Comparison of ENCODE assay signal across 28 cellular contexts in genomic region chr14:54591461-54592245, GRCh38. TPM values are rescaled to one million over a fixed set of nuclear protein-coding genes. Genes with fewer than 3 reads are reported as not detected.
DNase-seq lines count a peak whose midpoint lies in the region; ATAC-seq and TF ChIP-seq lines count a peak whose summit lies in the region.
"Had no signal": no experiment of that assay in that cellular context is flagged by ENCODE, and none has a peak within 500 bp of the region (broad histone marks: within the 10 kb centered on the region; RNA-seq: fewer than 3 reads in every experiment).

No MANE protein-coding gene starts in this region.

- H3K27me3 ChIP-seq in SJSA1 (replicated peaks) (no peaks in the 10 kb centered on the region), foreskin keratinocyte (no peaks in the 10 kb centered on the region)
- H3K27me3 ChIP-seq: hepatocyte, tibial nerve had no signal

- H3K4me1 Mint-ChIP-seq in HFFc6 (ENCODE audit: low read depth) (peaks cover 93% of the 10 kb centered on the region), CD14-positive monocyte (peaks cover 2% of the 10 kb centered on the region)

- H3K36me3 Mint-ChIP-seq in HFFc6 (ENCODE audit: low read depth), result peaks cover 11% of the 10 kb centered on the region
- H3K36me3 Mint-ChIP-seq in CD14-positive monocyte, result no peaks in the 10 kb centered on the region
- H3K36me3 Mint-ChIP-seq: activated naive CD8-positive, alpha-beta T cell treated with anti-CD3 and anti-CD28 coated beads, Interleukin-2, amount 10 ng/mL, durations not matched to agents 7 days and 5 days had no signal

- H3K9me3 ChIP-seq in SJSA1 (replicated peaks), result no peaks in the 10 kb centered on the region
- H3K9me3 ChIP-seq: tibial nerve had no signal

- TF ChIP-seq CTCF in AG10803 (conservative IDR thresholded peaks at IDR 0.05; ENCODE audit: low read length) (no peak), HFFc6 (IDR thresholded peaks at IDR 0.05) (no peak), foreskin keratinocyte (conservative IDR thresholded peaks at IDR 0.05) (no peak), CD14-positive monocyte (IDR thresholded peaks at IDR 0.05) (no peak)

- H3K36me3 ChIP-seq in SJSA1, result no peaks in the 10 kb centered on the region
- H3K36me3 ChIP-seq: tibial nerve had no signal

- H3K27me3 Mint-ChIP-seq in HFFc6 (ENCODE audit: insufficient read depth) (no peaks in the 10 kb centered on the region; the same call in 1 of the 2 replicates), CD14-positive monocyte (ENCODE audit: low read depth in 3 of 3) (peaks cover 3 to 15% (median 14%) of the 10 kb centered on the region in 3 donors)
- H3K27me3 Mint-ChIP-seq: stimulated activated naive B cell treated with anti-CD40 and anti-IgM and Interleukin-4, amounts not matched to agents 10 μg/mL and 1 μg/mL and 100 μg/mL, for 72 hours had no signal

- H3K4me3 ChIP-seq in AG10803 (ENCODE audit: low read length), result no peak overlapping the region
- no peak overlapping the region for H3K4me3 ChIP-seq in SJSA1
- H3K4me3 ChIP-seq: hepatocyte, K562, SK-N-MC, tibial nerve had no signal

- intact Hi-C loops in CD14-positive monocyte (cut with micrococcal nuclease), result no loop called here

- ATAC-seq in foreskin keratinocyte (peak; percentile 88), GM19035 (IDR thresholded peaks at IDR 0.05; ENCODE audit: unreplicated experiment) (no peak)
- ATAC-seq: HCT116; K562; stimulated activated naive B cell treated with anti-CD40 and anti-IgM and Interleukin-4, amounts not matched to agents 10 μg/mL and 1 μg/mL and 100 μg/mL, for 72 hours had no signal

- H3K9me3 Mint-ChIP-seq in HFFc6, result no peaks in the 10 kb centered on the region; the same call in 1 of the 2 replicates
- peaks cover 0 to 2% (median 0%) of the 10 kb centered on the region in 7 donors for H3K9me3 Mint-ChIP-seq in CD14-positive monocyte
- H3K9me3 Mint-ChIP-seq: activated naive CD8-positive, alpha-beta T cell treated with anti-CD3 and anti-CD28 coated beads, Interleukin-2, amount 10 ng/mL, durations not matched to agents 7 days and 5 days; activated T-helper 1 cell treated with anti-CD3 and anti-CD28 coated beads, Interleukin-12 subunit alpha, Interleukin-12 subunit beta, Interleukin-2, Interleukin-4 antibody, amounts not matched to agents 30 ng/mL and 10 ng/mL and 1 ng/mL, durations not matched to agents 14 hours and 24 hours and 36 hours had no signal

- peak; percentile 53 for DNase-seq in AG10803 (ENCODE audit: low read depth)
- no peak for DNase-seq in HFFc6
- peak; percentile 39 to 46 for DNase-seq in SJSA1 (ENCODE audit: low read depth in 1 of 2, low spot score in 2 of 2)
- peak in 1 of 2 donors; percentile 86 for DNase-seq in foreskin keratinocyte
- no peak for DNase-seq in CD14-positive monocyte (ENCODE audit: low spot score)
- DNase-seq in NCI-H82 treated with DMSO at 0.1 percent for 48 hours (lab: John Stamatoyannopoulos, UW; ENCODE audit: unreplicated experiment), result no peak
- no peak for DNase-seq in HUDEP-2 (lab: John Stamatoyannopoulos, UW; ENCODE audit: unreplicated experiment in 76 of 76)
- DNase-seq: activated naive CD8-positive, alpha-beta T cell treated with anti-CD3 and anti-CD28 coated beads, Interleukin-2, amount 10 ng/mL, durations not matched to agents 7 days and 5 days; CD4-positive, CD25-positive, alpha-beta regulatory T cell; DMS79 treated with DMSO at 0.1 percent for 48 hours; kidney; NCI-H1092; NCI-H2081 treated with DMSO at 0.1 percent for 48 hours; NCI-H524; nephron progenitor cell; retina; stimulated activated CD4-positive, alpha-beta T cell treated with anti-CD3 and anti-CD28 coated beads, Interleukin-15, amount 100 ng/mL, for 24 hours; stimulated activated naive B cell treated with anti-CD40 and anti-IgM and Interleukin-4, amounts not matched to agents 10 μg/mL and 1 μg/mL and 100 μg/mL, for 72 hours; T-helper 9 cell had no signal

- H3K27ac ChIP-seq in SJSA1 (0 out of 2 replicates have a peak overlapping the region, but pooled peaks have one; percentile 13), foreskin keratinocyte (no peak overlapping the region)
- H3K27ac ChIP-seq: hepatocyte, HL-60, SK-N-MC, tibial nerve had no signal

- H3K4me3 Mint-ChIP-seq in HFFc6 (no peak overlapping the region), CD14-positive monocyte (no peak overlapping the region)
- H3K4me3 Mint-ChIP-seq: activated naive CD8-positive, alpha-beta T cell treated with anti-CD3 and anti-CD28 coated beads, Interleukin-2, amount 10 ng/mL, durations not matched to agents 7 days and 5 days; activated T-helper 1 cell treated with anti-CD3 and anti-CD28 coated beads, Interleukin-12 subunit alpha, Interleukin-12 subunit beta, Interleukin-2, Interleukin-4 antibody, amounts not matched to agents 30 ng/mL and 10 ng/mL and 1 ng/mL, durations not matched to agents 14 hours and 24 hours and 36 hours; CD4-positive, CD25-positive, alpha-beta regulatory T cell; mesothelial cell of epicardium; nephron progenitor cell; stimulated activated naive B cell treated with anti-CD40 and anti-IgM and Interleukin-4, amounts not matched to agents 10 μg/mL and 1 μg/mL and 100 μg/mL, for 72 hours had no signal

- H3K4me1 ChIP-seq in SJSA1 (replicated peaks) (peaks cover 59% of the 10 kb centered on the region), foreskin keratinocyte (peaks cover 49% of the 10 kb centered on the region)

- H3K27ac Mint-ChIP-seq in HFFc6 (peak overlapping the region; percentile 37), CD14-positive monocyte (no peak overlapping the region)
- H3K27ac Mint-ChIP-seq: activated naive CD8-positive, alpha-beta T cell treated with anti-CD3 and anti-CD28 coated beads, Interleukin-2, amount 10 ng/mL, durations not matched to agents 7 days and 5 days; activated T-helper 1 cell treated with anti-CD3 and anti-CD28 coated beads, Interleukin-12 subunit alpha, Interleukin-12 subunit beta, Interleukin-2, Interleukin-4 antibody, amounts not matched to agents 30 ng/mL and 10 ng/mL and 1 ng/mL, durations not matched to agents 14 hours and 24 hours and 36 hours; CD4-positive, CD25-positive, alpha-beta regulatory T cell; mesothelial cell of epicardium; nephron progenitor cell; stimulated activated naive B cell treated with anti-CD40 and anti-IgM and Interleukin-4, amounts not matched to agents 10 μg/mL and 1 μg/mL and 100 μg/mL, for 72 hours had no signal

RNA-seq across cellular contexts. Expression of gene SAMD4A, which starts 24.7 kb away (rescaled TPM):
- total RNA-seq in HFFc6 (2021; fragmentation: NEBNext Ultra II Directional; extraction: Animal tissue kit (Norgen Biotek cat#: 25700)), result 10 to 100 TPM; 33.8 to 53.7 (median 41.0) TPM
- total RNA-seq in SJSA1 (2014; rRNA removed; shearing (Covaris generic)), result 22.5 and 31.6 TPM in 2 replicates
- 14.8 TPM in 2 replicates for total RNA-seq in foreskin keratinocyte
- polyA plus RNA-seq in foreskin keratinocyte, result 4.4 and 4.6 TPM in 2 replicates
- polyA plus RNA-seq in CD14-positive monocyte, result 1 to 10 TPM; 4.2 to 8.6 TPM

Comparison
In these comparisons a context has a peak if more than half of its experiments do, and no peak if none do; other contexts are left out.
1. DNase-seq: peak in AG10803 (single experiment) and SJSA1 (2 of 2); none in HFFc6 (single experiment), CD14-positive monocyte (single experiment), NCI-H82 treated with DMSO at 0.1 percent for 48 hours (single experiment) and HUDEP-2 (0 of 76).